In the genomic region with DNA sequence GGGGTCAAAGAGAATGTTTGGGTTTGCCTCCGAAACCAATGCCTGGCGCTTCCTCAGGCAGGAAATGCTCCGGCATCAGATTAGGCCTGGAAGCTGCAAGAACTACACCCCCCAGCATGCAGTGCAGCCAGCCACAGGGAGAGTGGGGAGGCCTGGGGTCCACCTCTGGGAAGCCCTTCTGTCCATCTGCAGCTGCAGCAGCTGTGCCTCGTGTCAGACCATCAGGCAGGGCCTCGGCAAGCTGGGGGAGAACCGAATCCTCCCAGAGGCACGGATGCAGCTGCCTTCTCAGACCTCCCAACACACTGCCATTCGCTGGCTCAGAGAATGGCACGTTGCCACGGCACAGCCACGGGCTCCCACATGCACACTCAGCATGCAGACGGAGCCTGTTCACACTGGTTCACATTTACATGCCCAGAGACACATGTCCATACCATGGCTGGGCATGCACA, we compare ENCODE assay signal across 1 cellular context.
TF ChIP-seq lines count a peak whose summit lies in the region.

No MANE protein-coding gene starts in this region.

TF ChIP-seq in K562, 482 proteins besides CTCF, POLR2A, EP300 and RAD21 (continued from another document):
- no peak for TF ChIP-seq RBBP5 (IDR thresholded peaks at IDR 0.05; ENCODE audit: borderline replicate concordance, insufficient read depth, low read length, poor library complexity, severe bottlenecking)
